2 cellular contexts compared by ENCODE assay signal in the genomic region with DNA sequence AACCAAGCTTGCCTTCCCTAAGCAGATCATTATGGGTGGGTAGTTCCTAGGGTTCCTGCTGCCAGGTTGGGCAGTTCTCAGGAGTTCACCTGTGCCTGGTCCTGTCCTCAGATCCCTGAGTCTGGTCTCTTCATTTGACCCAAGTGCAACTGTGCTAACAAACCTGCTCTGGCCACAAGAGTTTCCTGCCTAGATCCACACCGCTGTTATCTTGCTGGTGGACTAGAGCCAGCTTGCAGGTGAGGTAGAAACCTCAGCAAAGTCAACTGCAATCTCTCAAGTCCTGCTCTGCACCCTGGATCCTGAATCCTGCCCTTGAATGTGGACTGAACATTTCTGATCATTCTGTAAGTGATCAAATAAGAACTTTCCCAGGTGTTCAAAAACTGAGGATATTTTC.
TF ChIP-seq lines count a peak whose summit lies in the region.

No MANE protein-coding gene starts in this region.

TF ChIP-seq in SK-N-SH, 30 proteins besides CTCF, POLR2A, EP300 and RAD21 (continued from another document):
- TF ChIP-seq, protein P1, sequence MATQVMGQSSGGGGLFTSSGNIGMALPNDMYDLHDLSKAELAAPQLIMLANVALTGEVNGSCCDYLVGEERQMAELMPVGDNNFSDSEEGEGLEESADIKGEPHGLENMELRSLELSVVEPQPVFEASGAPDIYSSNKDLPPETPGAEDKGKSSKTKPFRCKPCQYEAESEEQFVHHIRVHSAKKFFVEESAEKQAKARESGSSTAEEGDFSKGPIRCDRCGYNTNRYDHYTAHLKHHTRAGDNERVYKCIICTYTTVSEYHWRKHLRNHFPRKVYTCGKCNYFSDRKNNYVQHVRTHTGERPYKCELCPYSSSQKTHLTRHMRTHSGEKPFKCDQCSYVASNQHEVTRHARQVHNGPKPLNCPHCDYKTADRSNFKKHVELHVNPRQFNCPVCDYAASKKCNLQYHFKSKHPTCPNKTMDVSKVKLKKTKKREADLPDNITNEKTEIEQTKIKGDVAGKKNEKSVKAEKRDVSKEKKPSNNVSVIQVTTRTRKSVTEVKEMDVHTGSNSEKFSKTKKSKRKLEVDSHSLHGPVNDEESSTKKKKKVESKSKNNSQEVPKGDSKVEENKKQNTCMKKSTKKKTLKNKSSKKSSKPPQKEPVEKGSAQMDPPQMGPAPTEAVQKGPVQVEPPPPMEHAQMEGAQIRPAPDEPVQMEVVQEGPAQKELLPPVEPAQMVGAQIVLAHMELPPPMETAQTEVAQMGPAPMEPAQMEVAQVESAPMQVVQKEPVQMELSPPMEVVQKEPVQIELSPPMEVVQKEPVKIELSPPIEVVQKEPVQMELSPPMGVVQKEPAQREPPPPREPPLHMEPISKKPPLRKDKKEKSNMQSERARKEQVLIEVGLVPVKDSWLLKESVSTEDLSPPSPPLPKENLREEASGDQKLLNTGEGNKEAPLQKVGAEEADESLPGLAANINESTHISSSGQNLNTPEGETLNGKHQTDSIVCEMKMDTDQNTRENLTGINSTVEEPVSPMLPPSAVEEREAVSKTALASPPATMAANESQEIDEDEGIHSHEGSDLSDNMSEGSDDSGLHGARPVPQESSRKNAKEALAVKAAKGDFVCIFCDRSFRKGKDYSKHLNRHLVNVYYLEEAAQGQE (IDR thresholded peaks at IDR 0.05; ENCODE audit: low read depth, low read length): no peak
- no peak for TF ChIP-seq FOXJ3 (CRISPR knock-in tag; IDR thresholded peaks at IDR 0.05)
- no peak for TF ChIP-seq TCF12 (IDR thresholded peaks at IDR 0.05)
- TF ChIP-seq, protein P2, sequence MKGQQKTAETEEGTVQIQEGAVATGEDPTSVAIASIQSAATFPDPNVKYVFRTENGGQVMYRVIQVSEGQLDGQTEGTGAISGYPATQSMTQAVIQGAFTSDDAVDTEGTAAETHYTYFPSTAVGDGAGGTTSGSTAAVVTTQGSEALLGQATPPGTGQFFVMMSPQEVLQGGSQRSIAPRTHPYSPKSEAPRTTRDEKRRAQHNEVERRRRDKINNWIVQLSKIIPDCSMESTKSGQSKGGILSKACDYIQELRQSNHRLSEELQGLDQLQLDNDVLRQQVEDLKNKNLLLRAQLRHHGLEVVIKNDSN (IDR thresholded peaks at IDR 0.05; ENCODE audit: borderline replicate concordance, low read depth): no peak
- no peak for TF ChIP-seq NRF1 (IDR thresholded peaks at IDR 0.05; ENCODE audit: low read depth, low read length)
- TF ChIP-seq, protein P3, sequence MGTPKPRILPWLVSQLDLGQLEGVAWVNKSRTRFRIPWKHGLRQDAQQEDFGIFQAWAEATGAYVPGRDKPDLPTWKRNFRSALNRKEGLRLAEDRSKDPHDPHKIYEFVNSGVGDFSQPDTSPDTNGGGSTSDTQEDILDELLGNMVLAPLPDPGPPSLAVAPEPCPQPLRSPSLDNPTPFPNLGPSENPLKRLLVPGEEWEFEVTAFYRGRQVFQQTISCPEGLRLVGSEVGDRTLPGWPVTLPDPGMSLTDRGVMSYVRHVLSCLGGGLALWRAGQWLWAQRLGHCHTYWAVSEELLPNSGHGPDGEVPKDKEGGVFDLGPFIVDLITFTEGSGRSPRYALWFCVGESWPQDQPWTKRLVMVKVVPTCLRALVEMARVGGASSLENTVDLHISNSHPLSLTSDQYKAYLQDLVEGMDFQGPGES (IDR thresholded peaks at IDR 0.05; ENCODE audit: low read depth, low read length): no peak
- no peak for TF ChIP-seq POLR2AphosphoS5 (IDR thresholded peaks at IDR 0.05; ENCODE audit: low read depth, low read length)
- TF ChIP-seq, protein P4, sequence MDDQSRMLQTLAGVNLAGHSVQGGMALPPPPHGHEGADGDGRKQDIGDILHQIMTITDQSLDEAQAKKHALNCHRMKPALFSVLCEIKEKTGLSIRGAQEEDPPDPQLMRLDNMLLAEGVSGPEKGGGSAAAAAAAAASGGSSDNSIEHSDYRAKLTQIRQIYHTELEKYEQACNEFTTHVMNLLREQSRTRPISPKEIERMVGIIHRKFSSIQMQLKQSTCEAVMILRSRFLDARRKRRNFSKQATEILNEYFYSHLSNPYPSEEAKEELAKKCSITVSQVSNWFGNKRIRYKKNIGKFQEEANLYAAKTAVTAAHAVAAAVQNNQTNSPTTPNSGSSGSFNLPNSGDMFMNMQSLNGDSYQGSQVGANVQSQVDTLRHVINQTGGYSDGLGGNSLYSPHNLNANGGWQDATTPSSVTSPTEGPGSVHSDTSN (IDR thresholded peaks at IDR 0.05): no peak
- TF ChIP-seq, protein P5, sequence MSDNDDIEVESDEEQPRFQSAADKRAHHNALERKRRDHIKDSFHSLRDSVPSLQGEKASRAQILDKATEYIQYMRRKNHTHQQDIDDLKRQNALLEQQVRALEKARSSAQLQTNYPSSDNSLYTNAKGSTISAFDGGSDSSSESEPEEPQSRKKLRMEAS (IDR thresholded peaks at IDR 0.05; ENCODE audit: low read depth): no peak
- TF ChIP-seq, protein P6, sequence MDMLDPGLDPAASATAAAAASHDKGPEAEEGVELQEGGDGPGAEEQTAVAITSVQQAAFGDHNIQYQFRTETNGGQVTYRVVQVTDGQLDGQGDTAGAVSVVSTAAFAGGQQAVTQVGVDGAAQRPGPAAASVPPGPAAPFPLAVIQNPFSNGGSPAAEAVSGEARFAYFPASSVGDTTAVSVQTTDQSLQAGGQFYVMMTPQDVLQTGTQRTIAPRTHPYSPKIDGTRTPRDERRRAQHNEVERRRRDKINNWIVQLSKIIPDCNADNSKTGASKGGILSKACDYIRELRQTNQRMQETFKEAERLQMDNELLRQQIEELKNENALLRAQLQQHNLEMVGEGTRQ (IDR thresholded peaks at IDR 0.05; ENCODE audit: borderline replicate concordance, low read depth, low read length): no peak
- no peak for TF ChIP-seq JUND (IDR thresholded peaks at IDR 0.05)
- TF ChIP-seq MXI1 (IDR thresholded peaks at IDR 0.05; ENCODE audit: low read depth, low read length): no peak

TF ChIP-seq in SK-N-SH treated with all-trans-retinoic acid at 6 μM for 48 hours, 23 proteins besides CTCF, POLR2A, EP300 and RAD21 (continued from another document):
- TF ChIP-seq, protein P7, sequence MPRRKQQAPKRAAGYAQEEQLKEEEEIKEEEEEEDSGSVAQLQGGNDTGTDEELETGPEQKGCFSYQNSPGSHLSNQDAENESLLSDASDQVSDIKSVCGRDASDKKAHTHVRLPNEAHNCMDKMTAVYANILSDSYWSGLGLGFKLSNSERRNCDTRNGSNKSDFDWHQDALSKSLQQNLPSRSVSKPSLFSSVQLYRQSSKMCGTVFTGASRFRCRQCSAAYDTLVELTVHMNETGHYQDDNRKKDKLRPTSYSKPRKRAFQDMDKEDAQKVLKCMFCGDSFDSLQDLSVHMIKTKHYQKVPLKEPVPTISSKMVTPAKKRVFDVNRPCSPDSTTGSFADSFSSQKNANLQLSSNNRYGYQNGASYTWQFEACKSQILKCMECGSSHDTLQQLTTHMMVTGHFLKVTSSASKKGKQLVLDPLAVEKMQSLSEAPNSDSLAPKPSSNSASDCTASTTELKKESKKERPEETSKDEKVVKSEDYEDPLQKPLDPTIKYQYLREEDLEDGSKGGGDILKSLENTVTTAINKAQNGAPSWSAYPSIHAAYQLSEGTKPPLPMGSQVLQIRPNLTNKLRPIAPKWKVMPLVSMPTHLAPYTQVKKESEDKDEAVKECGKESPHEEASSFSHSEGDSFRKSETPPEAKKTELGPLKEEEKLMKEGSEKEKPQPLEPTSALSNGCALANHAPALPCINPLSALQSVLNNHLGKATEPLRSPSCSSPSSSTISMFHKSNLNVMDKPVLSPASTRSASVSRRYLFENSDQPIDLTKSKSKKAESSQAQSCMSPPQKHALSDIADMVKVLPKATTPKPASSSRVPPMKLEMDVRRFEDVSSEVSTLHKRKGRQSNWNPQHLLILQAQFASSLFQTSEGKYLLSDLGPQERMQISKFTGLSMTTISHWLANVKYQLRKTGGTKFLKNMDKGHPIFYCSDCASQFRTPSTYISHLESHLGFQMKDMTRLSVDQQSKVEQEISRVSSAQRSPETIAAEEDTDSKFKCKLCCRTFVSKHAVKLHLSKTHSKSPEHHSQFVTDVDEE (CRISPR knock-in tag; IDR thresholded peaks at IDR 0.05): no peak
- TF ChIP-seq CSDC2 (CRISPR knock-in tag; IDR thresholded peaks at IDR 0.05) (no peak), SNAI2 (CRISPR knock-in tag; IDR thresholded peaks at IDR 0.05) (no peak), ISL1 (CRISPR knock-in tag; IDR thresholded peaks at IDR 0.05) (no peak), BACH2 (CRISPR knock-in tag; IDR thresholded peaks at IDR 0.05; ENCODE audit: borderline replicate concordance) (no peak), ZFP30 (CRISPR knock-in tag; IDR thresholded peaks at IDR 0.05) (no peak), ZNF565 (CRISPR knock-in tag; conservative IDR thresholded peaks at IDR 0.05; ENCODE audit: low read depth) (no peak)
- TF ChIP-seq, protein P8, sequence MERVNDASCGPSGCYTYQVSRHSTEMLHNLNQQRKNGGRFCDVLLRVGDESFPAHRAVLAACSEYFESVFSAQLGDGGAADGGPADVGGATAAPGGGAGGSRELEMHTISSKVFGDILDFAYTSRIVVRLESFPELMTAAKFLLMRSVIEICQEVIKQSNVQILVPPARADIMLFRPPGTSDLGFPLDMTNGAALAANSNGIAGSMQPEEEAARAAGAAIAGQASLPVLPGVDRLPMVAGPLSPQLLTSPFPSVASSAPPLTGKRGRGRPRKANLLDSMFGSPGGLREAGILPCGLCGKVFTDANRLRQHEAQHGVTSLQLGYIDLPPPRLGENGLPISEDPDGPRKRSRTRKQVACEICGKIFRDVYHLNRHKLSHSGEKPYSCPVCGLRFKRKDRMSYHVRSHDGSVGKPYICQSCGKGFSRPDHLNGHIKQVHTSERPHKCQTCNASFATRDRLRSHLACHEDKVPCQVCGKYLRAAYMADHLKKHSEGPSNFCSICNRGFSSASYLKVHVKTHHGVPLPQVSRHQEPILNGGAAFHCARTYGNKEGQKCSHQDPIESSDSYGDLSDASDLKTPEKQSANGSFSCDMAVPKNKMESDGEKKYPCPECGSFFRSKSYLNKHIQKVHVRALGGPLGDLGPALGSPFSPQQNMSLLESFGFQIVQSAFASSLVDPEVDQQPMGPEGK (CRISPR knock-in tag; IDR thresholded peaks at IDR 0.05; ENCODE audit: borderline replicate concordance): no peak
- TF ChIP-seq, protein P9, sequence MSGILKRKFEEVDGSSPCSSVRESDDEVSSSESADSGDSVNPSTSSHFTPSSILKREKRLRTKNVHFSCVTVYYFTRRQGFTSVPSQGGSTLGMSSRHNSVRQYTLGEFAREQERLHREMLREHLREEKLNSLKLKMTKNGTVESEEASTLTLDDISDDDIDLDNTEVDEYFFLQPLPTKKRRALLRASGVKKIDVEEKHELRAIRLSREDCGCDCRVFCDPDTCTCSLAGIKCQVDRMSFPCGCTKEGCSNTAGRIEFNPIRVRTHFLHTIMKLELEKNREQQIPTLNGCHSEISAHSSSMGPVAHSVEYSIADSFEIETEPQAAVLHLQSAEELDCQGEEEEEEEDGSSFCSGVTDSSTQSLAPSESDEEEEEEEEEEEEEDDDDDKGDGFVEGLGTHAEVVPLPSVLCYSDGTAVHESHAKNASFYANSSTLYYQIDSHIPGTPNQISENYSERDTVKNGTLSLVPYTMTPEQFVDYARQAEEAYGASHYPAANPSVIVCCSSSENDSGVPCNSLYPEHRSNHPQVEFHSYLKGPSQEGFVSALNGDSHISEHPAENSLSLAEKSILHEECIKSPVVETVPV (CRISPR knock-in tag; IDR thresholded peaks at IDR 0.05): no peak
- TF ChIP-seq, protein P10, sequence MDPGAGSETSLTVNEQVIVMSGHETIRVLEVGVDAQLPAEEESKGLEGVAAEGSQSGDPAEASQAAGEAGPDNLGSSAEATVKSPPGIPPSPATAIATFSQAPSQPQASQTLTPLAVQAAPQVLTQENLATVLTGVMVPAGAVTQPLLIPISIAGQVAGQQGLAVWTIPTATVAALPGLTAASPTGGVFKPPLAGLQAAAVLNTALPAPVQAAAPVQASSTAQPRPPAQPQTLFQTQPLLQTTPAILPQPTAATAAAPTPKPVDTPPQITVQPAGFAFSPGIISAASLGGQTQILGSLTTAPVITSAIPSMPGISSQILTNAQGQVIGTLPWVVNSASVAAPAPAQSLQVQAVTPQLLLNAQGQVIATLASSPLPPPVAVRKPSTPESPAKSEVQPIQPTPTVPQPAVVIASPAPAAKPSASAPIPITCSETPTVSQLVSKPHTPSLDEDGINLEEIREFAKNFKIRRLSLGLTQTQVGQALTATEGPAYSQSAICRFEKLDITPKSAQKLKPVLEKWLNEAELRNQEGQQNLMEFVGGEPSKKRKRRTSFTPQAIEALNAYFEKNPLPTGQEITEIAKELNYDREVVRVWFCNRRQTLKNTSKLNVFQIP (CRISPR knock-in tag; IDR thresholded peaks at IDR 0.05; ENCODE audit: borderline replicate concordance, low read depth): no peak
